In the genomic region with DNA sequence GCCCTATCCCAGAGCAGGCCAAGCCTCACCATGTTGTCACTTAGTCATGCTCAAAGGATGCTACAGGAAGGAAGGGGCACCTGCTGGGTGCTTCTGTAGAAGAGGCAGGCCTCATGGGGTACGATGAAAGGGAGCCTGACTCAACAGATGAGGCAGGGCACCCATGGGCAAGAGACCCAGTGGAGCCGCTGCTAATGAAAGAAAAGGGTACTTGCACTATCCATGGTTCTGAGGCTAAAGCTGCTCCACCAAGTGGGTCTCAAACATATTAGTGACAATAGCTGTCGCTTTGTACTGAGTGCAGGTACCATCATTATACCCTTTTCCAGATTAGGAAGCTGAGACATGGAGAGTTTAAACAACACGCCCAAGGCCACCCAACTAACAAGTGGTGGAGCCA, we compare ENCODE assay signal across 34 cellular contexts.
"Had no signal": no experiment of that assay in that cellular context is flagged by ENCODE, and none has a peak within 500 bp of the region (broad histone marks: within the 10 kb centered on the region; RNA-seq: fewer than 3 reads in every experiment).

No MANE protein-coding gene starts in this region.

- H3K9me3 Mint-ChIP-seq: activated naive CD4-positive, alpha-beta T cell treated with anti-CD3 and anti-CD28 coated beads, Interleukin-2, amount 10 ng/mL, durations not matched to agents 7 days and 5 days; activated naive CD8-positive, alpha-beta T cell treated with anti-CD3 and anti-CD28 coated beads, Interleukin-2, amount 10 ng/mL, durations not matched to agents 7 days and 5 days; activated T-cell treated with anti-CD3 and anti-CD28 coated beads, Interleukin-2, amount 50 U/mL, for 4 hours; IgD-negative memory B cell; T-helper 2 cell treated with Interferon-gamma antibody and Interleukin-4, amounts not matched to agents 5 μg/mL and 100 μg/mL, for 36 hours; WTC11 had no signal

- H3K36me3 ChIP-seq: adrenal gland, MG63, SJCRH30 had no signal

- H3K36me3 Mint-ChIP-seq: activated CD8-positive, alpha-beta memory T cell treated with anti-CD3 and anti-CD28 coated beads, Interleukin-2, amount 10 ng/mL, durations not matched to agents 7 days and 5 days; activated naive CD4-positive, alpha-beta T cell treated with anti-CD3 and anti-CD28 coated beads, Interleukin-2, amount 10 ng/mL, durations not matched to agents 7 days and 5 days; activated naive CD8-positive, alpha-beta T cell treated with anti-CD3 and anti-CD28 coated beads, Interleukin-2, amount 10 ng/mL, durations not matched to agents 7 days and 5 days; WTC11 had no signal

- H3K9ac ChIP-seq: SK-N-SH had no signal

- H3K9me3 ChIP-seq: adrenal gland, MG63, SJCRH30, SK-N-SH had no signal

- H3K27ac ChIP-seq: adrenal gland, RWPE1, SJCRH30 had no signal

- H3K4me1 Mint-ChIP-seq: activated CD8-positive, alpha-beta memory T cell treated with anti-CD3 and anti-CD28 coated beads, Interleukin-2, amount 10 ng/mL, durations not matched to agents 7 days and 5 days; activated naive CD4-positive, alpha-beta T cell treated with anti-CD3 and anti-CD28 coated beads, Interleukin-2, amount 10 ng/mL, durations not matched to agents 7 days and 5 days; activated naive CD8-positive, alpha-beta T cell treated with anti-CD3 and anti-CD28 coated beads, Interleukin-2, amount 10 ng/mL, durations not matched to agents 7 days and 5 days; IgD-negative memory B cell had no signal

- H3K4me3 ChIP-seq: adrenal gland, MG63, SJCRH30 had no signal

- H3K27me3 ChIP-seq: adrenal gland, MG63, SJCRH30 had no signal

- ATAC-seq: activated CD8-positive, alpha-beta memory T cell treated with anti-CD3 and anti-CD28 coated beads, Interleukin-2, amount 10 ng/mL, durations not matched to agents 7 days and 5 days; activated CD8-positive, alpha-beta T cell treated with anti-CD3 and anti-CD28 coated beads, Interleukin-2, amount 10 ng/mL, durations not matched to agents 7 days and 5 days; activated T-cell treated with anti-CD3 and anti-CD28 coated beads, Interleukin-2, amount 50 U/mL, for 4 hours; Panc1; WTC11 had no signal

- H3K4me3 Mint-ChIP-seq: activated CD8-positive, alpha-beta memory T cell treated with anti-CD3 and anti-CD28 coated beads, Interleukin-2, amount 10 ng/mL, durations not matched to agents 7 days and 5 days; activated CD8-positive, alpha-beta T cell treated with anti-CD3 and anti-CD28 coated beads, Interleukin-2, amount 10 ng/mL, durations not matched to agents 7 days and 5 days; activated naive CD4-positive, alpha-beta T cell treated with anti-CD3 and anti-CD28 coated beads, Interleukin-2, amount 10 ng/mL, durations not matched to agents 7 days and 5 days; activated naive CD8-positive, alpha-beta T cell treated with anti-CD3 and anti-CD28 coated beads, Interleukin-2, amount 10 ng/mL, durations not matched to agents 7 days and 5 days; activated T-cell treated with anti-CD3 and anti-CD28 coated beads, Interleukin-2, amount 50 U/mL, for 4 hours; IgD-negative memory B cell; T-helper 2 cell treated with Interferon-gamma antibody and Interleukin-4, amounts not matched to agents 5 μg/mL and 100 μg/mL, for 36 hours; WTC11 had no signal

- H3K27me3 Mint-ChIP-seq: activated CD8-positive, alpha-beta memory T cell treated with anti-CD3 and anti-CD28 coated beads, Interleukin-2, amount 10 ng/mL, durations not matched to agents 7 days and 5 days had no signal

- DNase-seq: activated CD4-positive, alpha-beta T cell treated with anti-CD3 and anti-CD28 coated beads for 48 hours; activated CD4-positive, alpha-beta T cell treated with anti-CD3 and anti-CD28 coated beads, Interleukin-2, amount 50 U/mL, for 4 hours; activated CD4-positive, CD25-positive, alpha-beta regulatory T cell treated with anti-CD3 and anti-CD28 coated beads, Interleukin-2, amount 50 U/mL, for 72 hours; activated CD8-positive, alpha-beta T cell treated with anti-CD3 and anti-CD28 coated beads, Interleukin-2, amount 10 ng/mL, durations not matched to agents 7 days and 5 days; activated gamma-delta T cell treated with Interleukin-2 at 50 U/mL for 16 hours; activated naive CD4-positive, alpha-beta T cell treated with anti-CD3 and anti-CD28 coated beads, Interleukin-2, amount 10 ng/mL, durations not matched to agents 7 days and 5 days; activated naive CD8-positive, alpha-beta T cell treated with anti-CD3 and anti-CD28 coated beads, Interleukin-2, amount 10 ng/mL, durations not matched to agents 7 days and 5 days; activated T-cell treated with anti-CD3 and anti-CD28 coated beads, Interleukin-2, amount 50 U/mL, for 4 hours; anterior cingulate cortex; caudate nucleus; MG63; MV-4-11; NCI-H1092 treated with DMSO at 0.1 percent for 48 hours; NCI-H1417 treated with DMSO at 0.1 percent for 48 hours; NCI-H1694; NCI-H2029; NCI-H2107; NCI-H2171 treated with DMSO at 0.1 percent for 48 hours; NCI-H226; NCI-H510A; NCI-H526 treated with DMSO at 0.1 percent for 48 hours; NK-92 treated with Interleukin-12 subunit alpha and Interleukin-12 subunit beta, amount 100 ng/mL, for 24 hours; OCI-M1; Right ventricle myocardium superior; SJCRH30; SK-N-SH; SW 1271 had no signal

- H3K4me1 ChIP-seq: adrenal gland, SJCRH30 had no signal

- H3K27ac Mint-ChIP-seq: activated CD8-positive, alpha-beta memory T cell treated with anti-CD3 and anti-CD28 coated beads, Interleukin-2, amount 10 ng/mL, durations not matched to agents 7 days and 5 days; activated CD8-positive, alpha-beta T cell treated with anti-CD3 and anti-CD28 coated beads, Interleukin-2, amount 10 ng/mL, durations not matched to agents 7 days and 5 days; activated naive CD4-positive, alpha-beta T cell treated with anti-CD3 and anti-CD28 coated beads, Interleukin-2, amount 10 ng/mL, durations not matched to agents 7 days and 5 days; activated naive CD8-positive, alpha-beta T cell treated with anti-CD3 and anti-CD28 coated beads, Interleukin-2, amount 10 ng/mL, durations not matched to agents 7 days and 5 days; IgD-negative memory B cell; T-helper 2 cell treated with Interferon-gamma antibody and Interleukin-4, amounts not matched to agents 5 μg/mL and 100 μg/mL, for 36 hours; WTC11 had no signal
